Comparison of ENCODE assay signal across 28 cellular contexts in genomic region chr7:156493942-156494341, GRCh38.
A peak's percentile ranks its signal among the peaks of the same experiment; 100 is the strongest.
DNase-seq lines count a peak whose midpoint lies in the region; ATAC-seq and TF ChIP-seq lines count a peak whose summit lies in the region.
"Had no signal": no experiment of that assay in that cellular context is flagged by ENCODE, and none has a peak within 500 bp of the region (broad histone marks: within the 10 kb centered on the region; RNA-seq: fewer than 3 reads in every experiment).

No MANE protein-coding gene starts in this region.

- H3K9me3 Mint-ChIP-seq in type B pancreatic cell, result no peaks in the 10 kb centered on the region
- H3K9me3 Mint-ChIP-seq: activated B cell treated with CpG ODN at 0.5 μM for 24 hours; activated CD4-positive, alpha-beta T cell treated with anti-CD3 and anti-CD28 coated beads, Interleukin-2, amount 10 ng/mL, durations not matched to agents 7 days and 5 days; activated naive CD4-positive, alpha-beta T cell treated with anti-CD3 and anti-CD28 coated beads, Interleukin-2, amount 50 U/mL, for 72 hours; central memory CD8-positive, alpha-beta T cell; memory B cell had no signal

- no peak for ATAC-seq in PC-3
- ATAC-seq in HG03280 (IDR thresholded peaks at IDR 0.05; ENCODE audit: unreplicated experiment), result no peak
- ATAC-seq: activated naive CD4-positive, alpha-beta T cell treated with anti-CD3 and anti-CD28 coated beads, Interleukin-2, amount 50 U/mL, for 72 hours; HCT116; left lobe of liver had no signal

- H2AFZ ChIP-seq in PC-3 (ENCODE audit: low read length), result no peak overlapping the region

- H4K20me1 ChIP-seq in PC-3 (ENCODE audit: low read length), result no peaks in the 10 kb centered on the region

- in situ Hi-C loops in brain microvascular endothelial cell (cut with HindIII; ENCODE audit: low pct_ligation_motif_present, low sequenced_read_pairs), result no loop called here

- H3K4me1 Mint-ChIP-seq in type B pancreatic cell (ENCODE audit: unreplicated experiment), result no peaks in the 10 kb centered on the region
- H3K4me1 Mint-ChIP-seq: activated B cell treated with CpG ODN at 0.5 μM for 24 hours; activated CD4-positive, alpha-beta T cell treated with anti-CD3 and anti-CD28 coated beads, Interleukin-2, amount 10 ng/mL, durations not matched to agents 7 days and 5 days; central memory CD8-positive, alpha-beta T cell had no signal

- H3K79me2 ChIP-seq in PC-3 (ENCODE audit: low read length), result no peaks in the 10 kb centered on the region

- BruUV-seq in PC-3 (replicated peaks; lab: Mats Ljungman, UMichigan), result no TSS peak

- TF ChIP-seq CTCF in PC-3 (conservative IDR thresholded peaks at IDR 0.05; ENCODE audit: low read depth, low read length) (no peak), brain microvascular endothelial cell (IDR thresholded peaks at IDR 0.05; ENCODE audit: low read depth, low read length, missing control alignments) (no peak), fibroblast of mammary gland (conservative IDR thresholded peaks at IDR 0.05; ENCODE audit: control insufficient read depth, insufficient read depth, low read depth, low read length) (no peak), type B pancreatic cell (conservative IDR thresholded peaks at IDR 0.05) (no peak)

- H3K36me3 ChIP-seq in PC-3 (ENCODE audit: low read depth, low read length), result no peaks in the 10 kb centered on the region
- H3K36me3 ChIP-seq in brain microvascular endothelial cell (replicated peaks), result no peaks in the 10 kb centered on the region
- H3K36me3 ChIP-seq: sigmoid colon, tibial nerve had no signal

- H3K4me2 ChIP-seq in PC-3 (ENCODE audit: low read length), result no peak overlapping the region

- no peak overlapping the region for H3K9ac ChIP-seq in PC-3 (ENCODE audit: low read length)

- H3K4me1 ChIP-seq in PC-3 (ENCODE audit: insufficient read depth, low read length), result no peaks in the 10 kb centered on the region
- H3K4me1 ChIP-seq: sigmoid colon, tibial nerve had no signal

- H3K4me3 Mint-ChIP-seq in type B pancreatic cell, result no peak overlapping the region
- H3K4me3 Mint-ChIP-seq: activated B cell treated with CpG ODN at 0.5 μM for 24 hours; activated CD4-positive, alpha-beta T cell treated with anti-CD3 and anti-CD28 coated beads, Interleukin-2, amount 10 ng/mL, durations not matched to agents 7 days and 5 days; central memory CD8-positive, alpha-beta T cell; memory B cell had no signal

- H3K9me2 ChIP-seq in PC-3 (replicated peaks; ENCODE audit: low read length), result no peaks in the 10 kb centered on the region

- CTCF ChIA-PET in PC-3 (lab: Charles Lee), result no interaction called here

- no peaks in the 10 kb centered on the region for H3F3A ChIP-seq in PC-3 (ENCODE audit: low read length, unreplicated experiment)

- DNase-seq in PC-3, result peak; percentile 24
- DNase-seq in brain microvascular endothelial cell, result peak; percentile 54
- DNase-seq in fibroblast of mammary gland (ENCODE audit: low read depth), result peak; percentile 7
- peak; percentile 39 for DNase-seq in type B pancreatic cell (ENCODE audit: extremely low spot score, unreplicated experiment)
- no peak for DNase-seq in NCI-H2029 treated with DMSO at 0.1 percent for 48 hours (lab: John Stamatoyannopoulos, UW)
- DNase-seq in stimulated activated CD4-positive, alpha-beta T cell treated with anti-CD3 and anti-CD28 coated beads, Interleukin-4, amount 100 ng/mL, for 24 hours, result no peak
- DNase-seq: activated B cell treated with CpG ODN at 0.5 μM for 24 hours; activated CD4-positive, alpha-beta T cell treated with anti-CD3 and anti-CD28 coated beads, Interleukin-2, amount 10 ng/mL, durations not matched to agents 7 days and 5 days; activated effector memory CD4-positive, alpha-beta T cell treated with Interleukin-2 at 50 U/mL for 16 hours; activated T-cell treated with anti-CD3 and anti-CD28 coated beads, Interleukin-2, amount 50 U/mL, for 1 hour; dorsolateral prefrontal cortex; GDM1; hypothalamus; NCI-H1092; NCI-H1694; NCI-H446 treated with DMSO at 0.1 percent for 48 hours; NCI-H82; sigmoid colon; stimulated activated CD4-positive, alpha-beta T cell treated with anti-CD3 and anti-CD28 coated beads, Interleukin-4, amount 100 ng/mL, for 4 hours; T-helper 1 cell had no signal

- intact Hi-C loops in PC-3 (cut with micrococcal nuclease), result no loop called here

- no peaks in the 10 kb centered on the region for H3K36me3 Mint-ChIP-seq in type B pancreatic cell
- H3K36me3 Mint-ChIP-seq: activated naive CD4-positive, alpha-beta T cell treated with anti-CD3 and anti-CD28 coated beads, Interleukin-2, amount 50 U/mL, for 72 hours; memory B cell had no signal

- H3K9me3 ChIP-seq in PC-3 (ENCODE audit: low read length), result no peaks in the 10 kb centered on the region
- H3K9me3 ChIP-seq: sigmoid colon, tibial nerve had no signal

- H3K27ac ChIP-seq in PC-3 (ENCODE audit: low read length), result no peak overlapping the region
- no peak overlapping the region for H3K27ac ChIP-seq in brain microvascular endothelial cell
- H3K27ac ChIP-seq: dorsolateral prefrontal cortex, sigmoid colon, SK-N-MC, tibial nerve had no signal

- peaks cover 7% of the 10 kb centered on the region for H3K27me3 Mint-ChIP-seq in type B pancreatic cell
- H3K27me3 Mint-ChIP-seq: activated B cell treated with CpG ODN at 0.5 μM for 24 hours had no signal

- H3K27ac Mint-ChIP-seq in type B pancreatic cell, result no peak overlapping the region
- H3K27ac Mint-ChIP-seq: activated B cell treated with CpG ODN at 0.5 μM for 24 hours; activated CD4-positive, alpha-beta T cell treated with anti-CD3 and anti-CD28 coated beads, Interleukin-2, amount 10 ng/mL, durations not matched to agents 7 days and 5 days; activated naive CD4-positive, alpha-beta T cell treated with anti-CD3 and anti-CD28 coated beads, Interleukin-2, amount 50 U/mL, for 72 hours; memory B cell had no signal

- H3K27me3 ChIP-seq in PC-3 (ENCODE audit: low read length) (peaks cover 39% of the 10 kb centered on the region), brain microvascular endothelial cell (replicated peaks) (no peaks in the 10 kb centered on the region)
- H3K27me3 ChIP-seq: dorsolateral prefrontal cortex, sigmoid colon, tibial nerve had no signal

- no peak overlapping the region for H3K4me3 ChIP-seq in PC-3 (ENCODE audit: low read length)
- H3K4me3 ChIP-seq in brain microvascular endothelial cell (ENCODE audit: low read depth, low read length), result no peak overlapping the region
- no peak overlapping the region for H3K4me3 ChIP-seq in fibroblast of mammary gland (ENCODE audit: control insufficient read depth, low read depth, low read length)
- H3K4me3 ChIP-seq: dorsolateral prefrontal cortex, sigmoid colon, SK-N-MC, tibial nerve had no signal

- POLR2A ChIA-PET in PC-3 (lab: Charles Lee; ENCODE audit: unreplicated experiment), result no interaction called here

Comparison
In these comparisons a context has a peak if more than half of its experiments do, and no peak if none do; other contexts are left out.
1. DNase-seq: peak in PC-3 (single experiment), brain microvascular endothelial cell (single experiment), fibroblast of mammary gland (single experiment) and type B pancreatic cell (single experiment); none in NCI-H2029 treated with DMSO at 0.1 percent for 48 hours (single experiment) and stimulated activated CD4-positive, alpha-beta T cell treated with anti-CD3 and anti-CD28 coated beads, Interleukin-4, amount 100 ng/mL, for 24 hours (single experiment).